22 cellular contexts compared by ENCODE assay signal in the genomic region with DNA sequence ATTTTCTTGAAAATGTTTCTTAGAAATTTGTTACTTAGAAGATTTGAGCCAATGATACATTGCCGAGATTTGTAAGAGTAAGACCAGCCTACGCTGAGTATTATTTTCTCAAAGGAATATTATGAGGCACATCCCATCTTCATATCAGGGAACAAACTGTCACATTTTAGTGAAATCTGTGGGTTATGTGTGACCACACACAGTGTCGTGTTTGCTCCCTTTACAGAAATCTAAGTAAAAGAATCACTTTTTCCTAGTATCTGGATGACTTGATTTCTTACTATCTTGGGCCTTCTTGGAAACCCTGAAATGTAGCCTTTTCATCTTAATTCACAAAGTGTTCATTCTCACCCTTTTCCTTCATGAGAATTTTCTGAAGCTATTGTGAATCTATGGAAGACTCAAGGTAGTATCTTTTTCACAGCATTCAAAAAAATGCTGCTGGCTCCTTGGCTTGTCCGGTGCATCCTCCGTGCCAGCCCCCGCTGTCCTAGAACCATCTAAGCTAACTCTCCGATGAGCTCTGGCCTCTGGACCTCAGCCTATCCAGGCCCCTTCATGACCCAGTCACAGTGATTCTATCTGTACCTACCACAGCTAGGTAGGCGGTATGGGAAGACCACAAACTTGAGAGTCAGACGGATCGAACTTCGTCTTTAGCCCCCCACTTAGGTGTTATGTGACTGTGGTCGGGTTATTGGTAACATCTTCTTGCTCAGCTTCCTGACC.
A peak's percentile ranks its signal among the peaks of the same experiment; 100 is the strongest.
DNase-seq lines count a peak whose midpoint lies in the region; ATAC-seq and TF ChIP-seq lines count a peak whose summit lies in the region.
"Had no signal": no experiment of that assay in that cellular context is flagged by ENCODE, and none has a peak within 500 bp of the region (broad histone marks: within the 10 kb centered on the region; RNA-seq: fewer than 3 reads in every experiment).

No MANE protein-coding gene starts in this region.

- H3K4me3 ChIP-seq in spleen = no peak overlapping the region
- H3K4me3 ChIP-seq: dorsolateral prefrontal cortex, heart left ventricle, K562, sigmoid colon, SJSA1 had no signal

- intact Hi-C loops in activated CD4-positive, alpha-beta memory T cell treated with anti-CD3 and anti-CD28 coated beads for 36 hours (cut with micrococcal nuclease) = loop anchor here (1.0 to 10.0 kb wide), 14 partner anchors 13 to 769 kb away; a partner anchor contains a TSS
- intact Hi-C loops in spleen (cut with DNase I; ENCODE audit: low total_unique reads) = no loop called here

- peak overlapping the region; percentile 95 for H3K27ac Mint-ChIP-seq in activated CD4-positive, alpha-beta memory T cell treated with anti-CD3 and anti-CD28 coated beads for 36 hours
- H3K27ac Mint-ChIP-seq in activated naive CD8-positive, alpha-beta T cell treated with anti-CD3 and anti-CD28 coated beads for 36 hours = peak overlapping the region; percentile 87
- H3K27ac Mint-ChIP-seq: CD8-positive, alpha-beta T cell; mesothelial cell of epicardium had no signal

- H3K4me3 Mint-ChIP-seq in activated CD4-positive, alpha-beta memory T cell treated with anti-CD3 and anti-CD28 coated beads for 36 hours = peak overlapping the region; percentile 1
- H3K4me3 Mint-ChIP-seq in activated naive CD8-positive, alpha-beta T cell treated with anti-CD3 and anti-CD28 coated beads for 36 hours = no peak overlapping the region
- H3K4me3 Mint-ChIP-seq: CD8-positive, alpha-beta T cell; central memory CD8-positive, alpha-beta T cell; mesothelial cell of epicardium; nephron had no signal

- no peak for TF ChIP-seq CTCF in spleen (IDR thresholded peaks at IDR 0.05 in 8 of 11, conservative IDR thresholded peaks at IDR 0.05 in 3 of 11)

- H3K27me3 Mint-ChIP-seq in activated CD4-positive, alpha-beta memory T cell treated with anti-CD3 and anti-CD28 coated beads for 36 hours = peaks cover 4% of the 10 kb centered on the region
- H3K27me3 Mint-ChIP-seq in activated naive CD8-positive, alpha-beta T cell treated with anti-CD3 and anti-CD28 coated beads for 36 hours = peaks cover 68% of the 10 kb centered on the region
- H3K27me3 Mint-ChIP-seq: central memory CD8-positive, alpha-beta T cell had no signal

- ATAC-seq in stimulated activated naive CD8-positive, alpha-beta T cell treated with anti-CD3 and anti-CD28 coated beads, Interleukin-15, Interleukin-2, amounts not matched to agents 100 U/mL and 50 U/mL, for 24 hours = peak; percentile 93
- ATAC-seq: CD8-positive, alpha-beta T cell; heart left ventricle; K562; left lobe of liver had no signal

- no peaks in the 10 kb centered on the region for H3K9me3 Mint-ChIP-seq in activated CD4-positive, alpha-beta memory T cell treated with anti-CD3 and anti-CD28 coated beads for 36 hours
- no peaks in the 10 kb centered on the region for H3K9me3 Mint-ChIP-seq in activated naive CD8-positive, alpha-beta T cell treated with anti-CD3 and anti-CD28 coated beads for 36 hours
- H3K9me3 Mint-ChIP-seq: CD8-positive, alpha-beta T cell; central memory CD8-positive, alpha-beta T cell; mesothelial cell of epicardium; nephron had no signal

- H3K36me3 ChIP-seq in spleen = no peaks in the 10 kb centered on the region
- H3K36me3 ChIP-seq: heart left ventricle, sigmoid colon, SJSA1 had no signal

- CTCF ChIA-PET in activated CD4-positive, alpha-beta memory T cell treated with anti-CD3 and anti-CD28 coated beads for 36 hours (lab: Charles Lee) = interaction anchor here (0.7 to 1.7 kb wide), 9 partner anchors 12 to 525 kb away, joined by 3 to 5 read pairs (median 4); no protein-coding TSS in a partner anchor

- H3K4me1 ChIP-seq in spleen = peaks cover 0 to 5% (median 0%) of the 10 kb centered on the region in 6 donors
- H3K4me1 ChIP-seq: parathyroid adenoma, SJSA1 had no signal

- H3K27ac ChIP-seq in spleen = no peak overlapping the region
- H3K27ac ChIP-seq: dorsolateral prefrontal cortex, heart left ventricle, parathyroid adenoma, SJSA1 had no signal

- 88 to 91% (median 90%) methylated on average over 12 of the region's 12 CpGs for WGBS in spleen, 5 donors

- peaks cover 74% of the 10 kb centered on the region for H3K4me1 Mint-ChIP-seq in activated CD4-positive, alpha-beta memory T cell treated with anti-CD3 and anti-CD28 coated beads for 36 hours (ENCODE audit: low read depth)
- peaks cover 38% of the 10 kb centered on the region for H3K4me1 Mint-ChIP-seq in activated naive CD8-positive, alpha-beta T cell treated with anti-CD3 and anti-CD28 coated beads for 36 hours

- H3K36me3 Mint-ChIP-seq in activated CD4-positive, alpha-beta memory T cell treated with anti-CD3 and anti-CD28 coated beads for 36 hours = peaks cover 3% of the 10 kb centered on the region
- peaks cover 11% of the 10 kb centered on the region for H3K36me3 Mint-ChIP-seq in activated naive CD8-positive, alpha-beta T cell treated with anti-CD3 and anti-CD28 coated beads for 36 hours
- H3K36me3 Mint-ChIP-seq: CD8-positive, alpha-beta T cell; mesothelial cell of epicardium had no signal

- TF ChIP-seq POLR2A in spleen (IDR thresholded peaks at IDR 0.05) = no peak

- POLR2A ChIA-PET in activated CD4-positive, alpha-beta memory T cell treated with anti-CD3 and anti-CD28 coated beads for 36 hours (lab: Charles Lee) = interaction anchor here (0.8 to 3.7 kb wide), 20 partner anchors 13 to 528 kb away, joined by 3 to 33 read pairs (median 5); a partner anchor contains a TSS

- DNase-seq in activated naive CD4-positive, alpha-beta T cell treated with Interleukin-2 at 50 U/mL for 16 hours = peak; percentile 46
- DNase-seq in activated naive CD4-positive, alpha-beta T cell treated with anti-CD3 and anti-CD28 coated beads, Interleukin-2, amount 50 U/mL, for 16 hours = no peak
- DNase-seq in activated CD4-positive, alpha-beta memory T cell treated with anti-CD3 and anti-CD28 coated beads for 36 hours = peak; percentile 72
- peak; percentile 37 for DNase-seq in activated naive CD8-positive, alpha-beta T cell treated with anti-CD3 and anti-CD28 coated beads for 36 hours
- peak; percentile 43 for DNase-seq in stimulated activated naive CD8-positive, alpha-beta T cell treated with anti-CD3 and anti-CD28 coated beads, Interleukin-15, Interleukin-2, amounts not matched to agents 100 U/mL and 50 U/mL, for 24 hours
- no peak for DNase-seq in G401 (ENCODE audit: low spot score)
- no peak for DNase-seq in spleen
- DNase-seq: aorta; CD8-positive, alpha-beta T cell; DMS153; dorsolateral prefrontal cortex; heart left ventricle; NCI-H146; NCI-H524 treated with DMSO at 0.1 percent for 48 hours; sigmoid colon had no signal

- no peaks in the 10 kb centered on the region for H3K9me3 ChIP-seq in spleen
- H3K9me3 ChIP-seq: heart left ventricle, sigmoid colon had no signal

- in situ Hi-C loops in G401 (cut with HindIII; ENCODE audit: low sequenced_read_pairs) = no loop called here

- H3K27me3 ChIP-seq in spleen (replicated peaks in 1 of 7) = no peaks in the 10 kb centered on the region
- H3K27me3 ChIP-seq: dorsolateral prefrontal cortex, heart left ventricle, sigmoid colon, SJSA1 had no signal

Comparison
In these comparisons a context has a peak if more than half of its experiments do, and no peak if none do; other contexts are left out.
1. DNase-seq: peak in activated naive CD4-positive, alpha-beta T cell treated with Interleukin-2 at 50 U/mL for 16 hours (single experiment), activated CD4-positive, alpha-beta memory T cell treated with anti-CD3 and anti-CD28 coated beads for 36 hours (single experiment), activated naive CD8-positive, alpha-beta T cell treated with anti-CD3 and anti-CD28 coated beads for 36 hours (single experiment) and stimulated activated naive CD8-positive, alpha-beta T cell treated with anti-CD3 and anti-CD28 coated beads, Interleukin-15, Interleukin-2, amounts not matched to agents 100 U/mL and 50 U/mL, for 24 hours (single experiment); none in activated naive CD4-positive, alpha-beta T cell treated with anti-CD3 and anti-CD28 coated beads, Interleukin-2, amount 50 U/mL, for 16 hours (single experiment), G401 (single experiment) and spleen (single experiment).